29 cellular contexts compared by ENCODE assay signal in the genomic region with DNA sequence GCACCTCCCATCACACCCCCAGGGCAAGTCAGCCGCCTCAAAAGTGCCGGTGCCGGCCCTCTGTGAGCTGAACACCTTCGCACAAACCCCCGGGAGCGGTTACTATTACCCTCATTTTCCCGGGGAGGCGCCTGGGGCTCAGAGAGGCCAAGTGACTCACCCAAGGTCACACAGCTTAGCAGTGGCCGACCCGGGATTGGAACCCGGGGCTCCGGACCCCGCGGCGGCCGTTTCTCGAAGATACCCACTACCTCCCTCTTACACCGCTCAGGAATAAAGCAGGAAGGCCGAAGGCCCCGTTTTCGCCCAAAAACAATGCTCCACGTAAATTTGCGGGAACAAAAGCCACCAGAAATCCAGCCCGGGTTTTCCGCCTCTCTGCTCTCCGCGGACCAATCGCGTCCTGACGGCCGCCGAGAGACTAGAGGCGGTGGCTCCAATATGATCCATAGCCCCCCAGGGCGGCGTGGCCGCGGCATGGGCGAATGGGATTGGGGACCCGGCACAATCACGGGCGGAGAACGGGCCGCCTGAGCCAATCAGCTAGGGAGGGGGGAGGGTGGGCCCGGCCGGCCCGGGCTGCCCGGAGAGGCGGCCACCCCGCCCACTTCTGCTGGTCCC.
DNase-seq lines count a peak whose midpoint lies in the region; ATAC-seq, FAIRE-seq and TF ChIP-seq lines count a peak whose summit lies in the region.
"Had no signal": no experiment of that assay in that cellular context is flagged by ENCODE, and none has a peak within 500 bp of the region (broad histone marks: within the 10 kb centered on the region; RNA-seq: fewer than 3 reads in every experiment).

No MANE protein-coding gene starts in this region.

- intact Hi-C loops in ovary (cut with DNase I): no loop called here

- FAIRE-seq in A549 (lab: Jason Lieb, UNC): no peak
- FAIRE-seq: D721Med, H54 had no signal

- no peaks in the 10 kb centered on the region for H3K27me3 ChIP-seq in ovary
- H3K27me3 ChIP-seq: cardiac muscle cell, gastrocnemius medialis, hepatocyte, sigmoid colon had no signal

- in situ Hi-C loops in ACHN (cut with HindIII; ENCODE audit: low pct_ligation_motif_present, low pct_unique_long_range_greater_than_20kb, low sequenced_read_pairs): no loop called here

- peak; percentile 79 to 93 for ATAC-seq in A549
- ATAC-seq: activated T-helper 17 cell treated with anti-CD3 and anti-CD28 coated beads, Interleukin-2, amount 50 U/mL, for 72 hours; esophagus mucosa; gastrocnemius medialis; Panc1 had no signal

- TF ChIP-seq POLR2A in A549 (IDR thresholded peaks at IDR 0.05; ENCODE audit: low read length): no peak
- TF ChIP-seq POLR2A in ovary (IDR thresholded peaks at IDR 0.05): no peak

- DNase-seq in A549 (ENCODE audit: low read depth in 1 of 2, low spot score in 1 of 2) (peak; percentile 77 to 92), fibroblast of mammary gland (ENCODE audit: low read depth) (peak; percentile 11), ovary (peak in 3 of 5 donors; percentile 27 to 72 (median 47)), SW 1271 (lab: John Stamatoyannopoulos, UW) (no peak), ACHN (no peak)
- no peak for DNase-seq in activated T-cell treated with anti-CD3 and anti-CD28 coated beads, Interleukin-2, amount 50 U/mL, for 1 hour
- DNase-seq: activated B cell treated with CpG ODN at 0.5 μM for 24 hours; activated CD4-positive, alpha-beta memory T cell treated with anti-CD3 and anti-CD28 coated beads for 36 hours; activated CD8-positive, alpha-beta memory T cell treated with anti-CD3 and anti-CD28 coated beads, Interleukin-2, amount 50 U/mL, for 4 hours; anterior cingulate cortex; cortex of kidney; EL; endodermal cell; gastrocnemius medialis; NCI-H1105; NCI-H187 treated with DMSO at 0.1 percent for 48 hours; NCI-H524 treated with DMSO at 0.1 percent for 48 hours; NK-92 treated with Interleukin-12 subunit alpha and Interleukin-12 subunit beta, amount 100 ng/mL, for 24 hours; SHP77 treated with DMSO at 0.1 percent for 48 hours; sigmoid colon; T1000 had no signal

- peak overlapping the region; percentile 49 for H3K4me3 ChIP-seq in A549
- peak overlapping the region; percentile 17; the same call in 1 of the 2 replicates for H3K4me3 ChIP-seq in GM08714 (ENCODE audit: low read length)
- no peak overlapping the region for H3K4me3 ChIP-seq in fibroblast of mammary gland (ENCODE audit: control insufficient read depth, low read depth, low read length)
- H3K4me3 ChIP-seq in ovary: no peak overlapping the region
- H3K4me3 ChIP-seq: cardiac muscle cell, gastrocnemius medialis, hepatocyte, sigmoid colon had no signal

- H3K36me3 ChIP-seq in ovary: no peaks in the 10 kb centered on the region
- H3K36me3 ChIP-seq: cardiac muscle cell, gastrocnemius medialis, sigmoid colon had no signal

- WGBS in A549 (ENCODE audit: missing lambda C conversion rate): 47% methylated on average over 49 of the region's 49 CpGs
- 48 to 79% (median 73%) methylated on average over 45 to 49 of the region's 49 CpGs for WGBS in ovary, 3 donors

- POLR2A ChIA-PET in A549 (lab: Yijun Ruan, JAX): interaction anchor here (0.6 to 1.0 kb wide), 2 partner anchors 27 to 1909 kb away, joined by 3 to 5 read pairs; no protein-coding TSS in a partner anchor

- TF ChIP-seq RAD21 in A549 (conservative IDR thresholded peaks at IDR 0.05 in 1 of 2, IDR thresholded peaks at IDR 0.05 in 1 of 2): no peak

- peak overlapping the region; percentile 62 for H3K4me2 ChIP-seq in A549
- H3K4me2 ChIP-seq: hepatocyte had no signal

- 0 out of 3 replicates have a peak, but pooled peaks cover 3% of the 10 kb centered on the region for H3K9me3 ChIP-seq in A549
- no peaks in the 10 kb centered on the region for H3K9me3 ChIP-seq in ovary
- H3K9me3 ChIP-seq: gastrocnemius medialis had no signal

- peak overlapping the region; percentile 56 to 84 for H3K27ac ChIP-seq in A549
- H3K27ac ChIP-seq in ovary: no peak overlapping the region
- H3K27ac ChIP-seq: cardiac muscle cell, gastrocnemius medialis, hepatocyte, sigmoid colon had no signal

- CTCF ChIA-PET in A549 (lab: Yijun Ruan, JAX): interaction anchor here (1.4 kb wide), 1 partner anchor 33 kb away, joined by 5 read pairs; no protein-coding TSS in a partner anchor

- TF ChIP-seq EP300 in A549 (IDR thresholded peaks at IDR 0.05) (no peak), ovary (IDR thresholded peaks at IDR 0.05) (no peak)

- H3K4me1 ChIP-seq in A549 (peaks cover 11% of the 10 kb centered on the region; the same call in 1 of the 3 replicates), ovary (ENCODE audit: insufficient read depth) (peaks cover 3% of the 10 kb centered on the region)
- H3K4me1 ChIP-seq: gastrocnemius medialis, sigmoid colon had no signal

- no peak for TF ChIP-seq CTCF in A549 (IDR thresholded peaks at IDR 0.05)
- no peak for TF ChIP-seq CTCF in fibroblast of mammary gland (conservative IDR thresholded peaks at IDR 0.05; ENCODE audit: control insufficient read depth, insufficient read depth, low read depth, low read length)
- TF ChIP-seq CTCF in ovary (IDR thresholded peaks at IDR 0.05): no peak

TF ChIP-seq in A549, 52 proteins besides CTCF, POLR2A, EP300 and RAD21:
- no peak for TF ChIP-seq EHMT2 (IDR thresholded peaks at IDR 0.05; ENCODE audit: low read depth)
- peak; percentile 99 for TF ChIP-seq KDM1A (IDR thresholded peaks at IDR 0.05; ENCODE audit: low read depth)
- TF ChIP-seq ZFP36 (IDR thresholded peaks at IDR 0.05; ENCODE audit: borderline replicate concordance, partially characterized antibody): peak; percentile 81
- TF ChIP-seq JUN (IDR thresholded peaks at IDR 0.05): peak in 1 of 2 experiments; percentile 77; a peak in 2 of 5 replicates
- peak; percentile 99 for TF ChIP-seq HDAC2 (IDR thresholded peaks at IDR 0.05)
- no peak for TF ChIP-seq NPAS2 (CRISPR knock-in tag; IDR thresholded peaks at IDR 0.05; ENCODE audit: borderline replicate concordance)
- TF ChIP-seq, protein P1, sequence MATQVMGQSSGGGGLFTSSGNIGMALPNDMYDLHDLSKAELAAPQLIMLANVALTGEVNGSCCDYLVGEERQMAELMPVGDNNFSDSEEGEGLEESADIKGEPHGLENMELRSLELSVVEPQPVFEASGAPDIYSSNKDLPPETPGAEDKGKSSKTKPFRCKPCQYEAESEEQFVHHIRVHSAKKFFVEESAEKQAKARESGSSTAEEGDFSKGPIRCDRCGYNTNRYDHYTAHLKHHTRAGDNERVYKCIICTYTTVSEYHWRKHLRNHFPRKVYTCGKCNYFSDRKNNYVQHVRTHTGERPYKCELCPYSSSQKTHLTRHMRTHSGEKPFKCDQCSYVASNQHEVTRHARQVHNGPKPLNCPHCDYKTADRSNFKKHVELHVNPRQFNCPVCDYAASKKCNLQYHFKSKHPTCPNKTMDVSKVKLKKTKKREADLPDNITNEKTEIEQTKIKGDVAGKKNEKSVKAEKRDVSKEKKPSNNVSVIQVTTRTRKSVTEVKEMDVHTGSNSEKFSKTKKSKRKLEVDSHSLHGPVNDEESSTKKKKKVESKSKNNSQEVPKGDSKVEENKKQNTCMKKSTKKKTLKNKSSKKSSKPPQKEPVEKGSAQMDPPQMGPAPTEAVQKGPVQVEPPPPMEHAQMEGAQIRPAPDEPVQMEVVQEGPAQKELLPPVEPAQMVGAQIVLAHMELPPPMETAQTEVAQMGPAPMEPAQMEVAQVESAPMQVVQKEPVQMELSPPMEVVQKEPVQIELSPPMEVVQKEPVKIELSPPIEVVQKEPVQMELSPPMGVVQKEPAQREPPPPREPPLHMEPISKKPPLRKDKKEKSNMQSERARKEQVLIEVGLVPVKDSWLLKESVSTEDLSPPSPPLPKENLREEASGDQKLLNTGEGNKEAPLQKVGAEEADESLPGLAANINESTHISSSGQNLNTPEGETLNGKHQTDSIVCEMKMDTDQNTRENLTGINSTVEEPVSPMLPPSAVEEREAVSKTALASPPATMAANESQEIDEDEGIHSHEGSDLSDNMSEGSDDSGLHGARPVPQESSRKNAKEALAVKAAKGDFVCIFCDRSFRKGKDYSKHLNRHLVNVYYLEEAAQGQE (IDR thresholded peaks at IDR 0.05): peak; percentile 64
- no peak for TF ChIP-seq CBX2 (IDR thresholded peaks at IDR 0.05; ENCODE audit: borderline replicate concordance, low read depth)
- TF ChIP-seq, protein P2, sequence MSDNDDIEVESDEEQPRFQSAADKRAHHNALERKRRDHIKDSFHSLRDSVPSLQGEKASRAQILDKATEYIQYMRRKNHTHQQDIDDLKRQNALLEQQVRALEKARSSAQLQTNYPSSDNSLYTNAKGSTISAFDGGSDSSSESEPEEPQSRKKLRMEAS (IDR thresholded peaks at IDR 0.05): peak; percentile 18; the same call in 1 of the 2 replicates
- no peak for TF ChIP-seq NR3C1 (IDR thresholded peaks at IDR 0.05)
- peak; percentile 93 for TF ChIP-seq CHD4 (IDR thresholded peaks at IDR 0.05; ENCODE audit: borderline replicate concordance)
- no peak for TF ChIP-seq RCOR1 (IDR thresholded peaks at IDR 0.05; ENCODE audit: low read depth, low read length)
- TF ChIP-seq MAFK (IDR thresholded peaks at IDR 0.05; ENCODE audit: partially characterized antibody): no peak
- no peak for TF ChIP-seq ZSCAN20 (CRISPR knock-in tag; IDR thresholded peaks at IDR 0.05)
- TF ChIP-seq PHF8 (IDR thresholded peaks at IDR 0.05; ENCODE audit: borderline replicate concordance, low read depth): peak; percentile 49; the same call in 1 of the 2 replicates
- TF ChIP-seq, protein P3, sequence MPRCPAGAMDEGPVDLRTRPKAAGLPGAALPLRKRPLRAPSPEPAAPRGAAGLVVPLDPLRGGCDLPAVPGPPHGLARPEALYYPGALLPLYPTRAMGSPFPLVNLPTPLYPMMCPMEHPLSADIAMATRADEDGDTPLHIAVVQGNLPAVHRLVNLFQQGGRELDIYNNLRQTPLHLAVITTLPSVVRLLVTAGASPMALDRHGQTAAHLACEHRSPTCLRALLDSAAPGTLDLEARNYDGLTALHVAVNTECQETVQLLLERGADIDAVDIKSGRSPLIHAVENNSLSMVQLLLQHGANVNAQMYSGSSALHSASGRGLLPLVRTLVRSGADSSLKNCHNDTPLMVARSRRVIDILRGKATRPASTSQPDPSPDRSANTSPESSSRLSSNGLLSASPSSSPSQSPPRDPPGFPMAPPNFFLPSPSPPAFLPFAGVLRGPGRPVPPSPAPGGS (IDR thresholded peaks at IDR 0.05): no peak
- no peak for TF ChIP-seq FOSL2 (IDR thresholded peaks at IDR 0.05)
- TF ChIP-seq FOSL2 (CRISPR knock-in tag; IDR thresholded peaks at IDR 0.05): peak; percentile 57
TF ChIP-seq in A549: peak in this region for 9.

Comparison
In these comparisons a context has a peak if more than half of its experiments do, and no peak if none do; other contexts are left out.
1. DNase-seq: peak in A549 (2 of 2), fibroblast of mammary gland (single experiment) and ovary (3 of 5); none in SW 1271 (0 of 2), ACHN (single experiment) and activated T-cell treated with anti-CD3 and anti-CD28 coated beads, Interleukin-2, amount 50 U/mL, for 1 hour (single experiment).
2. H3K27ac ChIP-seq: peak in A549 (2 of 2); none in ovary (0 of 2).
3. H3K4me3 ChIP-seq: peak in A549 (single experiment) and GM08714 (single experiment); none in fibroblast of mammary gland (single experiment) and ovary (single experiment).